Comparison of ENCODE assay signal across 28 cellular contexts in the genomic region with DNA sequence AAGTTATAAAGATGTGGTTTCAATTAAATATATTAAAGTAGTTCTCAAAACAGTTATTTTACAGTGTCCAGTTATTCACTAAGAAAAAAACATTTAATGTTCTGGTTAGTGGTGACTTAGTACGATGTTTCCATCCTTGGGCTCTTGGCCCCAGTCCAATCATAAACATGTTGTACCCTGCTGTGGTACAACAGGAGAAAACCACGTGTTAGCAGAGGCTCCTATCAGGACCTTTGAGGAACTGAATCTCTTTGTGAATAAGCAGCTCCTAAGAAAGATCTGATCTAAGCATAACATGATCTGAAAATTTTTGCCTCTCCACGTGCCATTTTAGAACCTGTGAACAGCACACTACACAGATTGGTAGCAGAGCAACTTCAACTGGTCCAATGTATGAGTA.
DNase-seq lines count a peak whose midpoint lies in the region; ATAC-seq, FAIRE-seq and TF ChIP-seq lines count a peak whose summit lies in the region.
"Had no signal": no experiment of that assay in that cellular context is flagged by ENCODE, and none has a peak within 500 bp of the region (broad histone marks: within the 10 kb centered on the region; RNA-seq: fewer than 3 reads in every experiment).

No MANE protein-coding gene starts in this region.

- peak overlapping the region; percentile 70 for H3K23ac ChIP-seq in H1 (ENCODE audit: insufficient read length)

- H3K4me1 ChIP-seq in A673 (ENCODE audit: insufficient read depth, low read length, poor library complexity, severe bottlenecking) (peaks cover 7% of the 10 kb centered on the region), OCI-LY3 (ENCODE audit: low read length) (peaks cover 5% of the 10 kb centered on the region; the same call in 1 of the 2 replicates), H1 (replicated peaks in 1 of 4; ENCODE audit: control insufficient read depth in 3 of 4, insufficient read depth in 4 of 4, low read length in 3 of 4) (no peaks in the 10 kb centered on the region)

- no peaks in the 10 kb centered on the region for H4K20me1 ChIP-seq in OCI-LY3 (ENCODE audit: insufficient read depth, low read length)
- no peaks in the 10 kb centered on the region for H4K20me1 ChIP-seq in H1 (replicated peaks in 1 of 2; ENCODE audit: control insufficient read depth in 1 of 2, insufficient read depth in 2 of 2, low read length in 2 of 2)

- H3K23me2 ChIP-seq in H1 (ENCODE audit: low read depth, low read length), result no peaks in the 10 kb centered on the region

- no peak overlapping the region for H2BK20ac ChIP-seq in H1 (ENCODE audit: low read length)

- no peak overlapping the region for H3K4ac ChIP-seq in H1 (replicated peaks; ENCODE audit: insufficient read length, low read depth, low read length)

- no peak overlapping the region for H4K91ac ChIP-seq in H1 (replicated peaks; ENCODE audit: insufficient read length, low read length)

- H3K4me3 ChIP-seq in A673 (ENCODE audit: low read depth, low read length, poor library complexity, severe bottlenecking), result no peak overlapping the region
- H3K4me3 ChIP-seq in OCI-LY3 (ENCODE audit: low read length), result no peak overlapping the region
- H3K4me3 ChIP-seq in H1 (ENCODE audit: extremely low read depth in 1 of 4, insufficient read depth in 2 of 4, low read depth in 3 of 4, low read length in 4 of 4), result no peak overlapping the region
- H3K4me3 ChIP-seq: GM23248, SK-N-MC had no signal

- POLR2A ChIA-PET in A673 (lab: Charles Lee; ENCODE audit: low non-redundant PET), result no interaction called here
- POLR2A ChIA-PET in H1 (lab: Charles Lee; ENCODE audit: partially characterized antibody), result no interaction called here

- CTCF ChIA-PET in A673 (lab: Charles Lee) (no interaction called here), H1 (lab: Charles Lee; ENCODE audit: partially characterized antibody) (interaction anchor here (0.9 kb wide), 1 partner anchor 20 kb away, joined by 3 read pairs; no protein-coding TSS in a partner anchor)

- no peak overlapping the region for H4K8ac ChIP-seq in H1 (ENCODE audit: extremely low read depth, insufficient read depth, low read length)

- H3K79me1 ChIP-seq in H1 (ENCODE audit: low read depth, low read length), result no peaks in the 10 kb centered on the region

- H3K27ac ChIP-seq in A673 (ENCODE audit: low read depth, low read length, poor library complexity, severe bottlenecking) (no peak overlapping the region), OCI-LY3 (ENCODE audit: low read length) (no peak overlapping the region), H1 (ENCODE audit: low read depth, low read length) (no peak overlapping the region)
- H3K27ac ChIP-seq: C4-2B, GM23248, neutrophil, SK-N-MC had no signal

- no peak overlapping the region for H3K56ac ChIP-seq in H1 (replicated peaks; ENCODE audit: insufficient read length, low read depth, low read length)

- H2BK12ac ChIP-seq in H1 (ENCODE audit: low read depth, low read length), result no peak overlapping the region

- TF ChIP-seq CTCF in A673 (conservative IDR thresholded peaks at IDR 0.05; ENCODE audit: low read depth, low read length) (no peak), OCI-LY3 (IDR thresholded peaks at IDR 0.05; ENCODE audit: low read depth, low read length) (no peak), H1 (IDR thresholded peaks at IDR 0.05; ENCODE audit: control extremely low read depth in 1 of 3, insufficient read depth in 1 of 3, low read depth in 1 of 3, low read length in 3 of 3) (no peak)

- H4K5ac ChIP-seq in H1 (ENCODE audit: insufficient read length, low read depth, low read length), result no peak overlapping the region

- TF ChIP-seq RAD21 in H1 (IDR thresholded peaks at IDR 0.05 in 1 of 2, conservative IDR thresholded peaks at IDR 0.05 in 1 of 2; ENCODE audit: low read depth in 2 of 2, low read length in 2 of 2), result no peak

- H3K27me3 ChIP-seq in A673 (replicated peaks; ENCODE audit: insufficient read depth, low read depth, low read length, poor library complexity), result no peaks in the 10 kb centered on the region
- no peaks in the 10 kb centered on the region for H3K27me3 ChIP-seq in OCI-LY3 (ENCODE audit: low read depth, low read length)
- no peaks in the 10 kb centered on the region for H3K27me3 ChIP-seq in H1 (replicated peaks in 1 of 4; ENCODE audit: control insufficient read depth in 3 of 4, extremely low read depth in 1 of 4, insufficient read depth in 3 of 4, low read length in 3 of 4)
- H3K27me3 ChIP-seq: neutrophil had no signal

- no peak overlapping the region for H2AK5ac ChIP-seq in H1 (ENCODE audit: low read depth, low read length)

- FAIRE-seq in H1 (lab: Jason Lieb, UNC), result no peak
- FAIRE-seq: astrocyte, endothelial cell of umbilical vein, HepG2 had no signal

- H3K14ac ChIP-seq in H1 (ENCODE audit: insufficient read length), result no peak overlapping the region

- H3K9ac ChIP-seq in OCI-LY3 (ENCODE audit: low read length) (no peak overlapping the region), H1 (replicated peaks in 1 of 4; ENCODE audit: extremely low read depth in 1 of 4, low read depth in 3 of 4, low read length in 3 of 4) (no peak overlapping the region)
- H3K9ac ChIP-seq: GM23248 had no signal

- H3K18ac ChIP-seq in H1 (ENCODE audit: extremely low read depth, low read length), result no peak overlapping the region

- TF ChIP-seq EP300 in H1 (IDR thresholded peaks at IDR 0.05; ENCODE audit: borderline replicate concordance in 1 of 2, low read depth in 2 of 2, low read length in 2 of 2), result no peak

- H2BK5ac ChIP-seq in H1 (ENCODE audit: low read depth, low read length), result no peak overlapping the region

- intact Hi-C loops in A673 (cut with micrococcal nuclease; ENCODE audit: unreplicated experiment), result no loop called here

- WGBS in H1 (ENCODE audit: extremely low coverage in 1 of 2, insufficient coverage in 1 of 2, insufficient read length in 1 of 2, insufficient replicate concordance in 2 of 2, low coverage in 1 of 2, low lambda C conversion rate in 2 of 2, missing lambda C conversion rate in 1 of 2), 2 experiments, result 92% methylated on average over 3 of the region's 3 CpGs; no CpG with 5 or more reads in 1 of the 2 experiments

- BruUV-seq in A673 (replicated peaks; lab: Mats Ljungman, UMichigan), result no TSS peak

- no peak overlapping the region for H2BK15ac ChIP-seq in H1 (ENCODE audit: low read length)

- no peak for TF ChIP-seq POLR2A in H1 (IDR thresholded peaks at IDR 0.05; ENCODE audit: control extremely low read depth in 1 of 2, low read depth in 2 of 2, low read length in 2 of 2)

- no peaks in the 10 kb centered on the region for H3K79me2 ChIP-seq in OCI-LY3 (ENCODE audit: low read length)
- H3K79me2 ChIP-seq in H1 (ENCODE audit: control insufficient read depth in 1 of 2, insufficient read depth in 2 of 2, low read length in 2 of 2), result no peaks in the 10 kb centered on the region

- DNase-seq in A673 (ENCODE audit: low spot score) (peak; percentile 25), COR-L47 (lab: John Stamatoyannopoulos, UW) (peak; percentile 30), H1 (ENCODE audit: low read depth in 1 of 2, low spot score in 2 of 2) (no peak)
- DNase-seq: activated CD8-positive, alpha-beta T cell treated with anti-CD3 and anti-CD28 coated beads for 36 hours; Calu3; cerebellar nuclear complex; GM23248; islet precursor cell; Karpas-422; left ventricle myocardium superior; naive B cell; NCI-H1930; NCI-H510A treated with DMSO at 0.1 percent for 48 hours; stimulated activated CD4-positive, alpha-beta T cell treated with anti-CD3 and anti-CD28 coated beads, Interleukin-4, amount 100 ng/mL, for 4 hours; T-helper 2 cell had no signal

- H2BK120ac ChIP-seq in H1 (replicated peaks; ENCODE audit: low read depth, low read length), result no peak overlapping the region

- H3K9me3 ChIP-seq in A673 (ENCODE audit: low read depth, low read length, poor library complexity, severe bottlenecking) (no peaks in the 10 kb centered on the region), OCI-LY3 (ENCODE audit: insufficient read depth, low read length) (no peaks in the 10 kb centered on the region), H1 (ENCODE audit: insufficient read depth in 2 of 2, low read depth in 1 of 2, low read length in 1 of 2) (no peaks in the 10 kb centered on the region)
- H3K9me3 ChIP-seq: neutrophil had no signal

- H3K4me2 ChIP-seq in OCI-LY3 (ENCODE audit: low read length) (no peak overlapping the region), H1 (ENCODE audit: insufficient read depth in 1 of 2, low read depth in 2 of 2, low read length in 2 of 2) (no peak overlapping the region)

- ATAC-seq in GM18870 (IDR thresholded peaks at IDR 0.05; ENCODE audit: unreplicated experiment) (no peak), HG02840 (IDR thresholded peaks at IDR 0.05; ENCODE audit: low FRiP score, unreplicated experiment) (no peak), GM21717 (IDR thresholded peaks at IDR 0.05; ENCODE audit: unreplicated experiment) (no peak)
- ATAC-seq: activated CD8-positive, alpha-beta T cell treated with anti-CD3 and anti-CD28 coated beads for 36 hours; activated T-helper 17 cell treated with anti-CD3 and anti-CD28 coated beads, Interleukin-2, amount 50 U/mL, for 72 hours; HepG2; left ventricle myocardium superior; sciatic nerve; stimulated activated memory B cell treated with anti-CD40 and anti-IgM and Interleukin-4, amounts not matched to agents 10 μg/mL and 1 μg/mL and 100 μg/mL, for 72 hours had no signal

- H3K36me3 ChIP-seq in A673 (ENCODE audit: insufficient read depth, low read length, poor library complexity, severe bottlenecking) (no peaks in the 10 kb centered on the region), OCI-LY3 (replicated peaks; ENCODE audit: low read depth, low read length) (no peaks in the 10 kb centered on the region), H1 (ENCODE audit: control insufficient read depth in 2 of 4, insufficient read depth in 4 of 4, low read length in 3 of 4) (no peaks in the 10 kb centered on the region)
- H3K36me3 ChIP-seq: neutrophil had no signal

- peak overlapping the region; percentile 52 for H2AFZ ChIP-seq in OCI-LY3 (ENCODE audit: low read depth, low read length)
- no peak overlapping the region for H2AFZ ChIP-seq in H1 (ENCODE audit: low read length)
- H2AFZ ChIP-seq: GM23248 had no signal

TF ChIP-seq in H1, 55 proteins besides CTCF, POLR2A, EP300 and RAD21 (continues in another document):
- TF ChIP-seq CEBPB (IDR thresholded peaks at IDR 0.05; ENCODE audit: low read depth, low read length) (no peak), ASH2L (IDR thresholded peaks at IDR 0.05; ENCODE audit: low read length) (no peak), CHD2 (IDR thresholded peaks at IDR 0.05; ENCODE audit: low read length) (no peak), CTBP2 (IDR thresholded peaks at IDR 0.05; ENCODE audit: borderline replicate concordance, insufficient read depth, insufficient read length, low read length) (no peak), TEAD4 (IDR thresholded peaks at IDR 0.05; ENCODE audit: low read depth, low read length) (no peak), TAF7 (optimal IDR thresholded peaks at IDR 0.05; ENCODE audit: borderline replicate concordance, low read depth, low read length) (no peak), CREB1 (IDR thresholded peaks at IDR 0.05) (no peak), BCL11A (IDR thresholded peaks at IDR 0.05; ENCODE audit: low read depth in 2 of 2, low read length in 2 of 2) (no peak), RBBP5 (IDR thresholded peaks at IDR 0.05; ENCODE audit: borderline replicate concordance, low read depth, low read length) (no peak)

Comparison
In these comparisons a context has a peak if more than half of its experiments do, and no peak if none do; other contexts are left out.
1. DNase-seq: peak in A673 (single experiment) and COR-L47 (single experiment); none in H1 (0 of 2).